Comparison of ENCODE assay signal across 1 cellular context in genomic region chr19:55598034-55598433, GRCh38.
TF ChIP-seq lines count a peak whose summit lies in the region.

No MANE protein-coding gene starts in this region.

TF ChIP-seq in K562, 482 proteins besides CTCF, POLR2A, EP300 and RAD21 (continued from another document):
- no peak for TF ChIP-seq PHF20 (IDR thresholded peaks at IDR 0.05; ENCODE audit: partially characterized antibody)
- TF ChIP-seq DMBX1 (CRISPR knock-in tag; IDR thresholded peaks at IDR 0.05; ENCODE audit: borderline replicate concordance): no peak
- no peak for TF ChIP-seq ELF1 (tag; IDR thresholded peaks at IDR 0.05)
- TF ChIP-seq SFPQ (IDR thresholded peaks at IDR 0.05; ENCODE audit: low read depth, low read length): no peak
